ENCODE assay signal across 8 cellular contexts in the genomic region with DNA sequence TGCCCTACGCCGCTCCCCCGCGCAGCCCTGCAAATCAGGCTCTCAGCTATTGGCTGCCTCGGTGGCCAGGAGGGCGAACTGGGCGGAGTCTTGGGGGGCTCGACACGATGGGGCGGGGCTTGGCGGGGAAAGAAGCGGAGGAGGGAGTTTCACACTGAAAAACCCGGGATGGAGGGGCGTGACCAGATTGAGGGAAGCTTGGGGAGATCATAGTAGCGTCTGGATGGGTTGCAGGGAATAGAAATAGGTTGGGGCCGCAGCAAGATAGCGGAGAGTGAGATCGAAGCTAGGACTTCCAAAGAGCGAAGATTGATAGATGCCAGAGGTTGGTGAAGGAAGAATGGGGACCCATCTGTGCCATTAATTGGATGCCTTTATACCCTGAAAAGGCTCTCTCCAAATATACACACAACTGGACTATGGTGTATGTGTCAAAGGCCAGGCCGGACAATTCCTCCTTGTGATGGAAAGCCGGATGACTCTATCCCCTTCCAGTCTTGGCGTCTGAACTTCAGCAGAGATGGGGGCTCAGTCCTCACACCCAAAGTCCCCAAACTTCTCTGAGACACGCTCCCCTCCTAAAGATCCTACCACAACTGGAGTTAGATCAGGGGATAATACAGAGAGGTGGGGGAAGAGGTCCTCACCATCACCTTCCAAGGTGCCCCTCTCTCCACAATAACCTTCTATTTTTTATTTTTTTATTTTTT. TPM values are rescaled to one million over a fixed set of nuclear protein-coding genes. Genes with fewer than 3 reads are reported as not detected.
A peak's percentile ranks its signal among the peaks of the same experiment; 100 is the strongest.
DNase-seq lines count a peak whose midpoint lies in the region; ATAC-seq and TF ChIP-seq lines count a peak whose summit lies in the region.

No MANE protein-coding gene starts in this region.

- H3K9me3 ChIP-seq in AG04450 (ENCODE audit: control insufficient read depth, insufficient read depth, low read length) (no peaks in the 10 kb centered on the region; the same call in 1 of the 2 replicates), mesodermal cell (ENCODE audit: control insufficient read depth, low read length) (no peaks in the 10 kb centered on the region)

- no peak for DNase-seq in AG04450 (ENCODE audit: low read depth, low spot score)
- DNase-seq in HuH-7.5 (ENCODE audit: low spot score) = peak; percentile 83
- DNase-seq in ecto neural progenitor cell (ENCODE audit: low spot score) = peak; percentile 99
- DNase-seq in stimulated activated naive CD4-positive, alpha-beta T cell treated with Interleukin-2 at 50 U/mL for 16 hours (lab: John Stamatoyannopoulos, UW) = peak; percentile 19
- no peak for DNase-seq in globus pallidus (ENCODE audit: low spot score)

- H3K36me3 ChIP-seq in mesodermal cell (ENCODE audit: control insufficient read depth, insufficient read depth, low read length) = no peaks in the 10 kb centered on the region

- H3K4me3 ChIP-seq in AG04450 (ENCODE audit: low read depth, low read length) (peak overlapping the region; percentile 49), WI38 (ENCODE audit: low read depth, low read length) (peak overlapping the region; percentile 41), mesodermal cell (ENCODE audit: extremely low read depth, insufficient read depth, low read length, poor library complexity, severe bottlenecking) (peak overlapping the region; percentile 31)

- H3K27me3 ChIP-seq in AG04450 (ENCODE audit: control insufficient read depth, insufficient read depth, low read length) = peaks cover 43% of the 10 kb centered on the region

- 16 to 17% methylated on average over 14 to 22 of the region's 23 CpGs for WGBS in mesodermal cell (ENCODE audit: insufficient coverage in 2 of 2), 2 experiments

- CTCF ChIA-PET in AG04450 (lab: Charles Lee) = interaction anchor here (0.9 to 1.5 kb wide), 4 partner anchors 9 to 52 kb away, joined by 3 to 4 read pairs (median 4); no protein-coding TSS in a partner anchor

- POLR2A ChIA-PET in AG04450 (lab: Yijun Ruan, JAX) = interaction anchor here (1.2 kb wide), 1 partner anchor 26 kb away, joined by 11 read pairs; a partner anchor contains a TSS

- H3K27ac ChIP-seq in AG04450 (ENCODE audit: low read depth, low read length) (no peak overlapping the region), mesodermal cell (ENCODE audit: low read depth, low read length, severe bottlenecking) (no peak overlapping the region)

- peaks cover 3% of the 10 kb centered on the region for H3K4me1 ChIP-seq in mesodermal cell (ENCODE audit: control insufficient read depth, insufficient read depth, low read length, poor library complexity, severe bottlenecking)

- ATAC-seq in GM18870 (IDR thresholded peaks at IDR 0.05; ENCODE audit: unreplicated experiment) = no peak

- TF ChIP-seq CTCF in AG04450 (IDR thresholded peaks at IDR 0.05; ENCODE audit: low read depth, low read length) = no peak
- TF ChIP-seq CTCF in WI38 (IDR thresholded peaks at IDR 0.05; ENCODE audit: low read depth, low read length) = no peak

RNA-seq across cellular contexts. Expression of a gene that starts 0.4 kb away (rescaled TPM):
- polyA plus RNA-seq in AG04450 (2011; rRNA removed) = 0.04 TPM in 1 of 2 replicates, not detected in the other
- polyA minus RNA-seq in AG04450 (2011; rRNA and poly(A)+ RNA removed) = not detected in 2 replicates
- polyA plus RNA-seq in mesodermal cell (2013, experiment 1 of 2) = 1.3 TPM
- 0.81 TPM for polyA plus RNA-seq in mesodermal cell (2013, experiment 2 of 2)

RNA-seq across cellular contexts. Expression of a gene that starts 26.0 kb away (rescaled TPM):
- polyA plus RNA-seq in AG04450 (2011; rRNA removed) = 1,791 and 1,924 TPM in 2 replicates
- 660 and 768 TPM in 2 replicates for polyA minus RNA-seq in AG04450 (2011; rRNA and poly(A)+ RNA removed)
- polyA plus RNA-seq in mesodermal cell (2013, experiment 1 of 2) = 2,740 TPM
- 2,504 TPM for polyA plus RNA-seq in mesodermal cell (2013, experiment 2 of 2)

RNA-seq across cellular contexts. Expression of a gene that starts 28.7 kb away (rescaled TPM):
- polyA plus RNA-seq in AG04450 (2011; rRNA removed) = 3.2 and 3.7 TPM in 2 replicates
- 10.8 and 14.6 TPM in 2 replicates for polyA minus RNA-seq in AG04450 (2011; rRNA and poly(A)+ RNA removed)
- 10.4 TPM for polyA plus RNA-seq in mesodermal cell (2013, experiment 1 of 2)
- 6.7 TPM for polyA plus RNA-seq in mesodermal cell (2013, experiment 2 of 2)

Comparison
In these comparisons a context has a peak if more than half of its experiments do, and no peak if none do; other contexts are left out.
1. DNase-seq: peak in HuH-7.5 (single experiment), ecto neural progenitor cell (single experiment) and stimulated activated naive CD4-positive, alpha-beta T cell treated with Interleukin-2 at 50 U/mL for 16 hours (single experiment); none in AG04450 (single experiment) and globus pallidus (single experiment).
2. Peak in every context shown above with its lines, with median percentiles within 50 percentile points of each other: H3K4me3 ChIP-seq.